Comparison of ENCODE assay signal across 12 cellular contexts in the genomic region with DNA sequence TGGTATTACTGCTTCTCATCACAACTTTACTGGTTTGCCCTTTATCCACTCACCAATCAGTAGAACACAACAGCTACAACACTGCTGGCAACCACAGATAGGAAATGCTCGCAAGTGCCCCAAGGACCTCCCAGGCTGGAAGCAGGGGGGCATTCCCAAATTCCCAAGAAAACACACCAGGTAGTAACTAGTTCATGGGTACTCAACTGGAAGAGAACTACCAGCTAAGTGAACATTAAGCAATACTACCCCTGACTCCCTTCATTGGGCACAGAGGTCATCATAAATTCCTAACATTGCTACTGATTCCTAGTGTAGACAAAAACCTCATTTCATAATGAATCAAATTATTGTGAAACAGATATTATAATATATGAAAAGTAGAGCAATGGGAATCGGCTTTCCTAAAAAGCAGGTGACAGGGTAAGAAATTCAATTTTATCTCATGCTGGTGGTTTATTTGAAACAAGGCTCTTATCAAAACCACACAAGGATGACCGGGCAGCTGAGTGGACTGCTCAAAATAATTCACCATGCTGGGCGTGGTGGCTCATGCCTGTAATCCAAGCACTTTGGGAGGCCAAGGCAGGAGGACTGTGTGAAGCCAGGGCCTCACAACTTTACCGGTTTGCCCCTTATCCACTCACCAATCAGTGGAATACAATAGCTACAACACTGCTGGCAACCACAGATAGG.
"Had no signal": no experiment of that assay in that cellular context is flagged by ENCODE, and none has a peak within 500 bp of the region (broad histone marks: within the 10 kb centered on the region; RNA-seq: fewer than 3 reads in every experiment).

No MANE protein-coding gene starts in this region.

- H3K27ac ChIP-seq: left lung, pancreas had no signal

- H3K4me3 ChIP-seq: left lung, pancreas, tibial nerve had no signal

- ATAC-seq: activated CD8-positive, alpha-beta T cell treated with anti-CD3 and anti-CD28 coated beads, Interleukin-2, amount 10 ng/mL, durations not matched to agents 7 days and 5 days; left lung; pancreas had no signal

- DNase-seq: activated CD4-positive, alpha-beta T cell treated with anti-CD3 and anti-CD28 coated beads for 48 hours; activated CD8-positive, alpha-beta memory T cell treated with anti-CD3 and anti-CD28 coated beads, Interleukin-2, amount 50 U/mL, for 48 hours; activated CD8-positive, alpha-beta T cell treated with anti-CD3 and anti-CD28 coated beads, Interleukin-2, amount 10 ng/mL, durations not matched to agents 7 days and 5 days; activated naive CD4-positive, alpha-beta T cell; hypothalamus; left lung; pancreas; retina; SK-N-SH; stimulated activated CD4-positive, alpha-beta T cell treated with anti-CD3 and anti-CD28 coated beads, Interleukin-15, amount 100 ng/mL, for 24 hours; stimulated activated CD4-positive, alpha-beta T cell treated with anti-CD3 and anti-CD28 coated beads, Interleukin-4, amount 100 ng/mL, for 24 hours had no signal

- H3K4me3 Mint-ChIP-seq: activated CD8-positive, alpha-beta T cell treated with anti-CD3 and anti-CD28 coated beads, Interleukin-2, amount 10 ng/mL, durations not matched to agents 7 days and 5 days had no signal

- H3K4me1 ChIP-seq: pancreas had no signal

- H3K27me3 ChIP-seq: left lung, pancreas, tibial nerve had no signal

- H3K9me3 ChIP-seq: left lung, pancreas, SK-N-SH, tibial nerve had no signal

- H3K27ac Mint-ChIP-seq: activated CD8-positive, alpha-beta T cell treated with anti-CD3 and anti-CD28 coated beads, Interleukin-2, amount 10 ng/mL, durations not matched to agents 7 days and 5 days had no signal
